22 cellular contexts compared by ENCODE assay signal in genomic region chr5:140509898-140510297, GRCh38. TPM values are rescaled to one million over a fixed set of nuclear protein-coding genes. Genes with fewer than 3 reads are reported as not detected.
"Had no signal": no experiment of that assay in that cellular context is flagged by ENCODE, and none has a peak within 500 bp of the region (broad histone marks: within the 10 kb centered on the region; RNA-seq: fewer than 3 reads in every experiment).

No MANE protein-coding gene starts in this region.

- DNase-seq: activated CD4-positive, alpha-beta T cell treated with anti-CD3 and anti-CD28 coated beads for 4 hours; activated CD4-positive, alpha-beta T cell treated with anti-CD3 and anti-CD28 coated beads, Interleukin-2, amount 50 U/mL, for 4 hours; activated CD4-positive, CD25-positive, alpha-beta regulatory T cell; activated naive CD4-positive, alpha-beta T cell; activated T-cell treated with anti-CD3 and anti-CD28 coated beads for 4 hours; activated T-cell treated with anti-CD3 and anti-CD28 coated beads, Interleukin-2, amount 50 U/mL, for 72 hours; central memory CD4-positive, alpha-beta T cell; effector CD8-positive, alpha-beta T cell; kidney glomerular epithelial cell; left lung; lower lobe of right lung; mesendoderm; natural killer cell; occipital lobe; stimulated activated CD4-positive, alpha-beta T cell treated with anti-CD3 and anti-CD28 coated beads, Interleukin-15, amount 100 ng/mL, for 24 hours; stimulated activated CD4-positive, alpha-beta T cell treated with anti-CD3 and anti-CD28 coated beads, Interleukin-2, amount 100 ng/mL, for 24 hours; stimulated activated naive B cell treated with anti-CD40 and anti-IgM and Interleukin-4, amounts not matched to agents 10 μg/mL and 1 μg/mL and 100 μg/mL, for 72 hours; stomach; tibial artery; upper lobe of right lung had no signal

- ATAC-seq: activated naive CD4-positive, alpha-beta T cell treated with anti-CD3 and anti-CD28 coated beads, Interleukin-2, amount 50 U/mL, for 72 hours; activated T-cell treated with anti-CD3 and anti-CD28 coated beads, Interleukin-2, amount 50 U/mL, for 72 hours; left lung; lower lobe of right lung; natural killer cell; stimulated activated naive B cell treated with anti-CD40 and anti-IgM and Interleukin-4, amounts not matched to agents 10 μg/mL and 1 μg/mL and 100 μg/mL, for 72 hours; upper lobe of right lung had no signal

RNA-seq across cellular contexts. Expression of gene EIF4EBP3, which starts 37.6 kb away (rescaled TPM):
- total RNA-seq: frontal cortex, occipital lobe had no signal
